In the genomic region with DNA sequence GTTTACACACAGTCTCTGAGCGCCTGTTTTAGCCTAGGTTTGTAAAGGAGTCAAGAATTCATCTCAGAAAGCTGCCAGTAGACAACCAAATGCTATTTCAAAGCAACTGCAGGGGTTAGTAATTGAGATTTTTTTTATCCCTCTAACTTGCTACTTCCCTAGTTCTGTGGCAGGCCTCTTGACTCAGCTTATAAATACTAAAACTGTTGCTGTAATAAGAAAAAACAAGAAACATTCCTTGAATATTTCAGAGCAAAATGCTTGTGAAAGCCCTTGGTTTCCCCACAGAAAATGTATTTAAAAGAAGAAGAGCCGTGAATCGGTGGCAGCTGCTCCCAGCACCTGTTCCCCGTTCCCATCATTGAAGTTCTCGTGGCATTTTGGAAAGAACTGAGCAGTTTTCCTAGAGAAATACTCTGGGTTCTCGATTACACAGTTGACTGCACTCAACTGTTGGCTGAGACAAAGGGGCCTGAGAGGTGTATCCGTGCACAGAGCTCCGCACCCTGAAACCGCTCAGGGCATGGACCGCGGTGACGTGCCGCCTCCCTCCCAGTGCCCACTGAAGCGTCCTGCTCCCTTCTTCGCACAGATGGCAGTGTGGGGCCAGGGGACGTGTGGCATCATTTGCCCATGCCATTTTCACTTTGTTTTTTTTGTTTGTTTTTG, we compare ENCODE assay signal across 14 cellular contexts. TPM values are rescaled to one million over a fixed set of nuclear protein-coding genes. Genes with fewer than 3 reads are reported as not detected.
DNase-seq lines count a peak whose midpoint lies in the region; ATAC-seq and TF ChIP-seq lines count a peak whose summit lies in the region.
"Had no signal": no experiment of that assay in that cellular context is flagged by ENCODE, and none has a peak within 500 bp of the region (broad histone marks: within the 10 kb centered on the region; RNA-seq: fewer than 3 reads in every experiment).

No MANE protein-coding gene starts in this region.

- DNase-seq in AG09309 (ENCODE audit: low read depth) (peak; percentile 20), DMS153 treated with DMSO at 0.1 percent for 48 hours (lab: John Stamatoyannopoulos, UW; ENCODE audit: unreplicated experiment) (peak; percentile 61), astrocyte of the hippocampus (ENCODE audit: low read depth, low spot score) (peak; percentile 42), nephron progenitor cell (no peak), erythroblast (lab: John Stamatoyannopoulos, UW) (no peak)
- DNase-seq: activated naive CD4-positive, alpha-beta T cell; CD8-positive, alpha-beta memory T cell; cerebellar nuclear complex; stimulated activated naive CD4-positive, alpha-beta T cell had no signal

- peaks cover 70% of the 10 kb centered on the region for H3K4me1 Mint-ChIP-seq in nephron progenitor cell

- peak overlapping the region; percentile 19 for H3K4me3 Mint-ChIP-seq in nephron progenitor cell
- H3K4me3 Mint-ChIP-seq: T-helper 2 cell treated with Interferon-gamma antibody and Interleukin-4, amounts not matched to agents 5 μg/mL and 100 μg/mL, for 36 hours had no signal

- no peaks in the 10 kb centered on the region for H3K9me3 Mint-ChIP-seq in nephron progenitor cell
- H3K9me3 Mint-ChIP-seq: CD8-positive, alpha-beta memory T cell; T-helper 2 cell treated with Interferon-gamma antibody and Interleukin-4, amounts not matched to agents 5 μg/mL and 100 μg/mL, for 36 hours had no signal

- TF ChIP-seq POLR2A in erythroblast (IDR thresholded peaks at IDR 0.05; ENCODE audit: low read length) = no peak

- TF ChIP-seq CTCF in AG09309 (IDR thresholded peaks at IDR 0.05; ENCODE audit: control insufficient read depth, insufficient read depth, low read depth, low read length, missing control alignments) (no peak), nephron progenitor cell (IDR thresholded peaks at IDR 0.05) (no peak)

- H3K27me3 Mint-ChIP-seq in nephron progenitor cell (ENCODE audit: low read depth, poor library complexity) = peaks cover 7% of the 10 kb centered on the region

- no peak for ATAC-seq in esophagus mucosa
- no peak for ATAC-seq in HG03280 (IDR thresholded peaks at IDR 0.05; ENCODE audit: unreplicated experiment)
- ATAC-seq in HG03045 (IDR thresholded peaks at IDR 0.05; ENCODE audit: unreplicated experiment) = no peak
- ATAC-seq: Panc1 had no signal

- no peak overlapping the region for H3K4me3 ChIP-seq in AG09309 (ENCODE audit: control insufficient read depth, low read depth, low read length)

- peak overlapping the region; percentile 44 for H3K27ac Mint-ChIP-seq in nephron progenitor cell
- H3K27ac Mint-ChIP-seq: CD8-positive, alpha-beta memory T cell; T-helper 2 cell treated with Interferon-gamma antibody and Interleukin-4, amounts not matched to agents 5 μg/mL and 100 μg/mL, for 36 hours had no signal

- no peaks in the 10 kb centered on the region for H3K36me3 Mint-ChIP-seq in nephron progenitor cell (ENCODE audit: low read depth)
- H3K36me3 Mint-ChIP-seq: CD8-positive, alpha-beta memory T cell had no signal

RNA-seq across cellular contexts. Expression of a gene that starts 20.9 kb away (rescaled TPM):
- 10.4 TPM for total RNA-seq in esophagus mucosa

RNA-seq across cellular contexts. Expression of a gene that starts 36.6 kb away (rescaled TPM):
- total RNA-seq in esophagus mucosa = 12.4 TPM

Comparison
In these comparisons a context has a peak if more than half of its experiments do, and no peak if none do; other contexts are left out.
1. DNase-seq: peak in AG09309 (single experiment), DMS153 treated with DMSO at 0.1 percent for 48 hours (single experiment) and astrocyte of the hippocampus (single experiment); none in nephron progenitor cell (single experiment) and erythroblast (0 of 2).